In the genomic region with DNA sequence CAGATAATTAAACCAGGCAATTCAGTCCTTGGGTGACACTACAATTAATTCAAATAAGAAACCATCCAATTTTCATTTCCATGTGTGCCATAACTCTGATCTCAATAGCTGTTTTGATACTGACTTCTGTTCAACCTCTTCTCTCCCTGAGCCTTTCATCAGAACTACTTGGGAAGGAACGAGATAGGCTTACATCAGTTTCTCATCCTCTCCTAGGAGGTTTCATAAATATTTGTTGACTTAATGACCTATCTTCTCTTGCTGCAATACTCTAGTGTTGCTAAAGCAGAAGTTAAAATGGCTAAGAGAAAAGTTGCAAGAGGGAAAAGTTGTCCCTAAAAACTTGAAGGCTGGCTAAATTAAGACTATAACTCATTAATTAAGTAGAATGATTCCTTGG, we compare ENCODE assay signal across 24 cellular contexts. TPM values are rescaled to one million over a fixed set of nuclear protein-coding genes. Genes with fewer than 3 reads are reported as not detected.
A peak's percentile ranks its signal among the peaks of the same experiment; 100 is the strongest.
DNase-seq lines count a peak whose midpoint lies in the region; ATAC-seq and TF ChIP-seq lines count a peak whose summit lies in the region.
"Had no signal": no experiment of that assay in that cellular context is flagged by ENCODE, and none has a peak within 500 bp of the region (broad histone marks: within the 10 kb centered on the region; RNA-seq: fewer than 3 reads in every experiment).

No MANE protein-coding gene starts in this region.

- no peak overlapping the region for H2BK120ac ChIP-seq in mesenchymal stem cell (ENCODE audit: low read depth, low read length)

- no peaks in the 10 kb centered on the region for H3K9me3 ChIP-seq in GM23248 (ENCODE audit: low read depth)
- H3K9me3 ChIP-seq in RWPE2 (ENCODE audit: severe bottlenecking) = no peaks in the 10 kb centered on the region
- H3K9me3 ChIP-seq in mesenchymal stem cell (ENCODE audit: control insufficient read depth, low read length) = peaks cover 5% of the 10 kb centered on the region
- no peaks in the 10 kb centered on the region for H3K9me3 ChIP-seq in vagina
- H3K9me3 ChIP-seq in stomach = no peaks in the 10 kb centered on the region
- H3K9me3 ChIP-seq: BLaER1 treated with 17β-estradiol and CSF1 and Interleukin-3, amounts not matched to agents 10 nM and 100 nM had no signal

- WGBS in GM23248 (ENCODE audit: low coverage in 1 of 2, low lambda C conversion rate in 2 of 2, missing lambda C conversion rate in 2 of 2), 2 experiments = 93 to 95% methylated on average over 1 of the region's 1 CpG
- WGBS in mesenchymal stem cell = no CpG with 5 or more reads among the region's 1 CpG
- 4 to 64% (median 55%) methylated on average over 1 of the region's 1 CpG for WGBS in stomach, 5 donors

- H2BK12ac ChIP-seq in mesenchymal stem cell (ENCODE audit: low read length in 2 of 2) = no peak overlapping the region

- H3K4me1 ChIP-seq in GM23248 (ENCODE audit: insufficient read depth) (no peaks in the 10 kb centered on the region), RWPE2 (ENCODE audit: insufficient read depth, poor library complexity, severe bottlenecking) (no peaks in the 10 kb centered on the region), mesenchymal stem cell (ENCODE audit: control insufficient read depth, insufficient read depth, low read depth, low read length) (no peaks in the 10 kb centered on the region), vagina (no peaks in the 10 kb centered on the region), stomach (no peaks in the 10 kb centered on the region)
- H3K4me1 ChIP-seq: BLaER1 treated with 17β-estradiol and CSF1 and Interleukin-3, amounts not matched to agents 10 nM and 100 nM had no signal

- H3K14ac ChIP-seq in mesenchymal stem cell (ENCODE audit: low read length in 2 of 2) = no peak overlapping the region

- H4K20me1 ChIP-seq in GM23248 (ENCODE audit: insufficient read depth) = no peaks in the 10 kb centered on the region
- H4K20me1 ChIP-seq: BLaER1 treated with 17β-estradiol and CSF1 and Interleukin-3, amounts not matched to agents 10 nM and 100 nM had no signal

- no peaks in the 10 kb centered on the region for H3K36me3 ChIP-seq in GM23248 (ENCODE audit: low read depth)
- H3K36me3 ChIP-seq in RWPE2 (ENCODE audit: low read depth) = no peaks in the 10 kb centered on the region
- H3K36me3 ChIP-seq in mesenchymal stem cell (ENCODE audit: control insufficient read depth in 1 of 2, insufficient read depth in 2 of 2, low read depth in 1 of 2, low read length in 2 of 2) = peaks cover 0 to 44% of the 10 kb centered on the region in 2 experiments
- H3K36me3 ChIP-seq in vagina = no peaks in the 10 kb centered on the region
- no peaks in the 10 kb centered on the region for H3K36me3 ChIP-seq in stomach
- H3K36me3 ChIP-seq: BLaER1 treated with 17β-estradiol and CSF1 and Interleukin-3, amounts not matched to agents 10 nM and 100 nM had no signal

- TF ChIP-seq POLR2A in vagina (IDR thresholded peaks at IDR 0.05) (no peak), stomach (IDR thresholded peaks at IDR 0.05) (no peak)

- H3K23ac ChIP-seq in mesenchymal stem cell (ENCODE audit: low read length in 2 of 2) = no peak overlapping the region

- ATAC-seq in RWPE2 (ENCODE audit: low read depth) = peak; percentile 70
- ATAC-seq in HG03571 (IDR thresholded peaks at IDR 0.05; ENCODE audit: unreplicated experiment) = no peak
- ATAC-seq: CD8-positive, alpha-beta T cell; GM23338 had no signal

- no peak overlapping the region for H2BK5ac ChIP-seq in mesenchymal stem cell (ENCODE audit: low read depth, low read length, poor library complexity, severe bottlenecking)

- no peak overlapping the region for H3K27ac ChIP-seq in GM23248
- H3K27ac ChIP-seq in RWPE2 (ENCODE audit: poor library complexity, severe bottlenecking) = no peak overlapping the region
- H3K27ac ChIP-seq in mesenchymal stem cell (ENCODE audit: low read length, poor library complexity, severe bottlenecking) = no peak overlapping the region
- H3K27ac ChIP-seq in vagina = no peak overlapping the region
- H3K27ac ChIP-seq in stomach = no peak overlapping the region
- H3K27ac ChIP-seq: BLaER1 treated with 17β-estradiol and CSF1 and Interleukin-3, amounts not matched to agents 10 nM and 100 nM; SK-N-MC had no signal

- H3K9ac ChIP-seq in GM23248 = no peak overlapping the region
- no peak overlapping the region for H3K9ac ChIP-seq in mesenchymal stem cell (ENCODE audit: low read length)
- H3K9ac ChIP-seq: BLaER1 treated with 17β-estradiol and CSF1 and Interleukin-3, amounts not matched to agents 10 nM and 100 nM had no signal

- no peaks in the 10 kb centered on the region for H3K79me1 ChIP-seq in mesenchymal stem cell (replicated peaks; ENCODE audit: low read length, poor library complexity, severe bottlenecking)

- in situ Hi-C loops in GM23248 (cut with MboI) = no loop called here

- no peak overlapping the region for H4K91ac ChIP-seq in mesenchymal stem cell (ENCODE audit: low read length)

- H3K4me2 ChIP-seq in GM23248 (ENCODE audit: unreplicated experiment) = no peak overlapping the region
- no peak overlapping the region for H3K4me2 ChIP-seq in mesenchymal stem cell (ENCODE audit: low read length, poor library complexity, severe bottlenecking)
- H3K4me2 ChIP-seq: BLaER1 treated with 17β-estradiol and CSF1 and Interleukin-3, amounts not matched to agents 10 nM and 100 nM; GM23338 had no signal

- no peaks in the 10 kb centered on the region for H3K9me2 ChIP-seq in GM23248 (ENCODE audit: insufficient read depth)

- H3K18ac ChIP-seq in mesenchymal stem cell (ENCODE audit: low read depth in 1 of 2, low read length in 2 of 2) = no peak overlapping the region

- no peaks in the 10 kb centered on the region for H3F3A ChIP-seq in GM23248 (ENCODE audit: insufficient read depth)

- DNase-seq in GM23248 (peak; percentile 7), RWPE2 (ENCODE audit: low spot score) (no peak), fibroblast of gingiva (ENCODE audit: low read depth) (peak; percentile 62), mesenchymal stem cell (peak; percentile 34), vagina (ENCODE audit: extremely low spot score in 2 of 2) (no peak), activated gamma-delta T cell treated with Interleukin-2 at 50 U/mL for 16 hours (no peak), stomach (no peak)
- DNase-seq: ACHN; CD8-positive, alpha-beta T cell; DND-41; HCEC 1CT; MV-4-11; NCI-H1105 treated with DMSO at 0.1 percent for 48 hours; NCI-H1694; NCI-H2081; NCI-H2171; NCI-H345; NCI-H524 treated with DMSO at 0.1 percent for 48 hours; NCI-H82; SHP77 had no signal

- H3K27me3 ChIP-seq in GM23248 (replicated peaks; ENCODE audit: insufficient read depth) = no peaks in the 10 kb centered on the region
- no peaks in the 10 kb centered on the region for H3K27me3 ChIP-seq in RWPE2 (ENCODE audit: insufficient read depth, poor library complexity, severe bottlenecking)
- H3K27me3 ChIP-seq in mesenchymal stem cell (ENCODE audit: control insufficient read depth in 1 of 2, insufficient read depth in 1 of 2, low read length in 2 of 2) = no peaks in the 10 kb centered on the region
- H3K27me3 ChIP-seq in vagina = no peaks in the 10 kb centered on the region
- H3K27me3 ChIP-seq in stomach = no peaks in the 10 kb centered on the region
- H3K27me3 ChIP-seq: BLaER1 treated with 17β-estradiol and CSF1 and Interleukin-3, amounts not matched to agents 10 nM and 100 nM had no signal

- H2AFZ ChIP-seq in GM23248 (no peak overlapping the region), mesenchymal stem cell (ENCODE audit: low read depth, low read length) (no peak overlapping the region)
- H2AFZ ChIP-seq: GM23338 had no signal

- H2AK5ac ChIP-seq in mesenchymal stem cell (ENCODE audit: low read length, severe bottlenecking) = no peak overlapping the region

- H3K4me3 ChIP-seq in GM23248 (no peak overlapping the region), RWPE2 (ENCODE audit: severe bottlenecking) (no peak overlapping the region), mesenchymal stem cell (ENCODE audit: insufficient read depth in 1 of 2, low read depth in 1 of 2, low read length in 2 of 2) (no peak overlapping the region), vagina (no peak overlapping the region), stomach (no peak overlapping the region)
- H3K4me3 ChIP-seq: BLaER1 treated with 17β-estradiol and CSF1 and Interleukin-3, amounts not matched to agents 10 nM and 100 nM; GM23338; SK-N-MC had no signal

- H2BK15ac ChIP-seq in mesenchymal stem cell (ENCODE audit: low read depth, poor library complexity, severe bottlenecking) = no peak overlapping the region

- no peaks in the 10 kb centered on the region for H3K79me2 ChIP-seq in GM23248 (ENCODE audit: insufficient read depth)

- no peak for TF ChIP-seq EP300 in stomach (IDR thresholded peaks at IDR 0.05)

- no peak overlapping the region for H4K8ac ChIP-seq in mesenchymal stem cell (ENCODE audit: low read length)

- intact Hi-C loops in vagina (cut with DNase I) = no loop called here
- intact Hi-C loops in stomach (cut with DNase I; ENCODE audit: low total_unique reads) = no loop called here

- H3K4ac ChIP-seq in mesenchymal stem cell (ENCODE audit: low read depth in 1 of 2, low read length in 2 of 2) = no peak overlapping the region

- TF ChIP-seq CTCF in RWPE2 (IDR thresholded peaks at IDR 0.05; ENCODE audit: poor library complexity, severe bottlenecking) (no peak), vagina (IDR thresholded peaks at IDR 0.05) (no peak), stomach (IDR thresholded peaks at IDR 0.05) (no peak)

RNA-seq across cellular contexts. Expression of gene PRKG2, which starts 41.8 kb away (rescaled TPM):
- 4.6 and 7.3 TPM in 2 replicates for total RNA-seq in GM23248 (2014; rRNA removed; shearing (Covaris generic))
- 4.7 and 5.4 TPM in 2 replicates for polyA plus RNA-seq in GM23248 (2016; fragmentation: Nextera tagmentation; extraction: Ambion mirVana)
- 0.26 TPM for polyA plus RNA-seq in mesenchymal stem cell (2013, experiment 1 of 2)
- 0.18 TPM for polyA plus RNA-seq in mesenchymal stem cell (2013, experiment 2 of 2)
- total RNA-seq in vagina = 0.49 TPM
- total RNA-seq in stomach = 1 to 10 TPM in 1 of 5 donors, under 1 TPM in 1, not detected in 3; 0.58 to 2.9 TPM
- under 1 TPM; 0.19 to 0.61 (median 0.23) TPM for polyA plus RNA-seq in stomach

Comparison
In these comparisons a context has a peak if more than half of its experiments do, and no peak if none do; other contexts are left out.
1. DNase-seq: peak in GM23248 (single experiment), fibroblast of gingiva (single experiment) and mesenchymal stem cell (single experiment); none in RWPE2 (single experiment), vagina (0 of 2), activated gamma-delta T cell treated with Interleukin-2 at 50 U/mL for 16 hours (single experiment) and stomach (single experiment).